23 cellular contexts compared by ENCODE assay signal in the genomic region with DNA sequence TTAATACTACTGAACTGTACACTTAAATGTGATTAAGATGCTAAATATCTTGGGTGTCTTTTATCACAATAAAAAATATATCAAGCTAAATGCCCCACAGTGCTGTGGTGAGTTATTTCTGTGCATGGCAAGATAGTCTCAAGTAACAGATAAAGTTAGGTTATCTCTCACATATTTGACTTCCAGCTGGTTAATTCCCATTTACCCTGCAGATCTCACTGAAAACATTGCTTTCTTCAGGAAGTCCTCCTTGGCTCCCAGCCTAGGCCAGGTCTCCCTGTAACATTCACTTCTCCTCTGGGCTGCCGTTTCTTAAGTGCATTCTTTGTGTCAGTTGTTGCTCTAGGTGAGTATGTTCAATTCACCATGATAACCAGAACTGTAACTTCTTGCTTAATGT. TPM values are rescaled to one million over a fixed set of nuclear protein-coding genes. Genes with fewer than 3 reads are reported as not detected.
"Had no signal": no experiment of that assay in that cellular context is flagged by ENCODE, and none has a peak within 500 bp of the region (broad histone marks: within the 10 kb centered on the region; RNA-seq: fewer than 3 reads in every experiment).

No MANE protein-coding gene starts in this region.

- H3K9me3 ChIP-seq: MG63, SK-N-SH had no signal

- ATAC-seq: HepG2, Panc1 had no signal

- H3K27ac ChIP-seq: RWPE1 had no signal

- H3K9ac ChIP-seq: SK-N-SH had no signal

- H3K27me3 ChIP-seq: MG63 had no signal

- H3K36me3 ChIP-seq: MG63 had no signal

- DNase-seq: IMR-90, Karpas-422, KG1, MG63, NCI-H1092, NCI-H1105 treated with DMSO at 0.1 percent for 48 hours, NCI-H1417 treated with DMSO at 0.1 percent for 48 hours, NCI-H146, NCI-H1694 treated with DMSO at 0.1 percent for 48 hours, NCI-H1930, NCI-H2081, NCI-H2107, NCI-H2227 treated with DMSO at 0.1 percent for 48 hours, NCI-H446, NCI-H510A, NCI-H524 treated with DMSO at 0.1 percent for 48 hours, NCI-H69, NCI-H774, SHP77, SK-N-SH had no signal

- H3K4me3 ChIP-seq: MG63 had no signal

- H3K4me2 ChIP-seq: SK-N-SH had no signal

RNA-seq across cellular contexts. Expression of a gene that starts 59.1 kb away (rescaled TPM):
- total RNA-seq: IMR-90 had no signal
